Comparison of ENCODE assay signal across 8 cellular contexts in genomic region chr13:108609353-108609752, GRCh38. TPM values are rescaled to one million over a fixed set of nuclear protein-coding genes. Genes with fewer than 3 reads are reported as not detected.
DNase-seq lines count a peak whose midpoint lies in the region; ATAC-seq and TF ChIP-seq lines count a peak whose summit lies in the region.

No MANE protein-coding gene starts in this region.

- intact Hi-C loops in A673 (cut with micrococcal nuclease; ENCODE audit: unreplicated experiment) (loop anchor here (2.0 kb wide), 1 partner anchor 287 kb away; no protein-coding TSS in a partner anchor), left ventricle myocardium inferior (cut with micrococcal nuclease) (no loop called here)

- peak; percentile 63 for TF ChIP-seq CTCF in A673 (conservative IDR thresholded peaks at IDR 0.05; ENCODE audit: low read depth, low read length)
- TF ChIP-seq CTCF in left ventricle myocardium inferior (IDR thresholded peaks at IDR 0.05; ENCODE audit: borderline replicate concordance), result peak; percentile 71

- in situ Hi-C loops in SK-MEL-5 (cut with HindIII; ENCODE audit: low pct_unique_long_range_greater_than_20kb, low sequenced_read_pairs), result no loop called here

- no peak overlapping the region for H3K4me3 Mint-ChIP-seq in stimulated activated naive B cell treated with anti-CD40 and anti-IgM and Interleukin-4, amounts not matched to agents 10 μg/mL and 1 μg/mL and 100 μg/mL, for 72 hours

- no peak overlapping the region for H3K27ac Mint-ChIP-seq in stimulated activated naive B cell treated with anti-CD40 and anti-IgM and Interleukin-4, amounts not matched to agents 10 μg/mL and 1 μg/mL and 100 μg/mL, for 72 hours

- no peaks in the 10 kb centered on the region for H3K36me3 Mint-ChIP-seq in stimulated activated naive B cell treated with anti-CD40 and anti-IgM and Interleukin-4, amounts not matched to agents 10 μg/mL and 1 μg/mL and 100 μg/mL, for 72 hours

- ATAC-seq in stimulated activated naive B cell treated with anti-CD40 and anti-IgM and Interleukin-4, amounts not matched to agents 10 μg/mL and 1 μg/mL and 100 μg/mL, for 72 hours (replicated peaks), result no peak
- ATAC-seq in GM18858 (IDR thresholded peaks at IDR 0.05; ENCODE audit: unreplicated experiment) (no peak), HG03139 (IDR thresholded peaks at IDR 0.05; ENCODE audit: unreplicated experiment) (no peak)

- H3K27ac ChIP-seq in A673 (ENCODE audit: low read depth, low read length, poor library complexity, severe bottlenecking), result no peak overlapping the region
- no peak overlapping the region for H3K27ac ChIP-seq in left ventricle myocardium inferior (replicated peaks)

- H3K9me3 Mint-ChIP-seq in stimulated activated naive B cell treated with anti-CD40 and anti-IgM and Interleukin-4, amounts not matched to agents 10 μg/mL and 1 μg/mL and 100 μg/mL, for 72 hours, result peaks cover 12 to 22% of the 10 kb centered on the region in 2 donors

- H3K27me3 ChIP-seq in A673 (replicated peaks; ENCODE audit: insufficient read depth, low read depth, low read length, poor library complexity) (no peaks in the 10 kb centered on the region), H7 (ENCODE audit: control insufficient read depth, insufficient read depth, low read length) (no peaks in the 10 kb centered on the region), left ventricle myocardium inferior (ENCODE audit: low read depth) (no peaks in the 10 kb centered on the region)

- H3K4me1 ChIP-seq in A673 (ENCODE audit: insufficient read depth, low read length, poor library complexity, severe bottlenecking) (no peaks in the 10 kb centered on the region), left ventricle myocardium inferior (peaks cover 11% of the 10 kb centered on the region)

- H3K4me3 ChIP-seq in A673 (ENCODE audit: low read depth, low read length, poor library complexity, severe bottlenecking) (no peak overlapping the region), H7 (ENCODE audit: insufficient read depth, low read depth, low read length) (no peak overlapping the region), left ventricle myocardium inferior (no peak overlapping the region)

- no peaks in the 10 kb centered on the region for H3K4me1 Mint-ChIP-seq in stimulated activated naive B cell treated with anti-CD40 and anti-IgM and Interleukin-4, amounts not matched to agents 10 μg/mL and 1 μg/mL and 100 μg/mL, for 72 hours

- no peaks in the 10 kb centered on the region for H3K27me3 Mint-ChIP-seq in stimulated activated naive B cell treated with anti-CD40 and anti-IgM and Interleukin-4, amounts not matched to agents 10 μg/mL and 1 μg/mL and 100 μg/mL, for 72 hours

- H3K36me3 ChIP-seq in A673 (ENCODE audit: insufficient read depth, low read length, poor library complexity, severe bottlenecking), result no peaks in the 10 kb centered on the region
- no peaks in the 10 kb centered on the region for H3K36me3 ChIP-seq in H7 (replicated peaks; ENCODE audit: control insufficient read depth, insufficient read depth, low read length)
- no peaks in the 10 kb centered on the region for H3K36me3 ChIP-seq in left ventricle myocardium inferior

- BruUV-seq in A673 (replicated peaks; lab: Mats Ljungman, UMichigan), result no TSS peak

- POLR2A ChIA-PET in A673 (lab: Charles Lee; ENCODE audit: low non-redundant PET), result no interaction called here

- DNase-seq in A673 (ENCODE audit: low spot score) (peak; percentile 41), H7 (peak; percentile 5), SK-MEL-5 (ENCODE audit: low read depth, low spot score) (peak; percentile 65), left ventricle myocardium inferior (no peak), NCI-H1048 (lab: John Stamatoyannopoulos, UW) (no peak)
- no peak for DNase-seq in stimulated activated naive B cell treated with anti-CD40 and anti-IgM and Interleukin-4, amounts not matched to agents 10 μg/mL and 1 μg/mL and 100 μg/mL, for 72 hours

- peaks cover 9% of the 10 kb centered on the region for H3K9me3 ChIP-seq in A673 (ENCODE audit: low read depth, low read length, poor library complexity, severe bottlenecking)
- H3K9me3 ChIP-seq in left ventricle myocardium inferior (replicated peaks), result peaks cover 12% of the 10 kb centered on the region

- CTCF ChIA-PET in A673 (lab: Charles Lee), result interaction anchor here (0.6 to 1.5 kb wide), 3 partner anchors 259 to 286 kb away, joined by 4 to 11 read pairs (median 8); no protein-coding TSS in a partner anchor

RNA-seq across cellular contexts. Expression of gene MYO16, which starts 20.1 kb away (rescaled TPM):
- total RNA-seq in A673 (2021) (0.49 and 0.50 TPM in 2 replicates), left ventricle myocardium inferior (1.7 TPM)
- total RNA-seq in H7 (2014; rRNA removed; shearing (Covaris generic)), result 0.03 TPM in 1 of 2 replicates, not detected in the other
- total RNA-seq in SK-MEL-5 (2014; rRNA removed; shearing (Covaris generic)), result 0.18 and 0.19 TPM in 2 replicates
- 0.03 and 0.32 TPM in 2 replicates for polyA plus RNA-seq in SK-MEL-5 (2015; cell fraction: cytosol; rRNA removed)
- 0.14 TPM in 1 of 2 replicates, not detected in the other for polyA plus RNA-seq in SK-MEL-5 (2015; cell fraction: nucleus; rRNA removed)

Comparison
In these comparisons a context has a peak if more than half of its experiments do, and no peak if none do; other contexts are left out.
1. DNase-seq: peak in A673 (single experiment), H7 (single experiment) and SK-MEL-5 (single experiment); none in left ventricle myocardium inferior (single experiment), stimulated activated naive B cell treated with anti-CD40 and anti-IgM and Interleukin-4, amounts not matched to agents 10 μg/mL and 1 μg/mL and 100 μg/mL, for 72 hours (single experiment) and NCI-H1048 (single experiment).